26 cellular contexts compared by ENCODE assay signal in the genomic region with DNA sequence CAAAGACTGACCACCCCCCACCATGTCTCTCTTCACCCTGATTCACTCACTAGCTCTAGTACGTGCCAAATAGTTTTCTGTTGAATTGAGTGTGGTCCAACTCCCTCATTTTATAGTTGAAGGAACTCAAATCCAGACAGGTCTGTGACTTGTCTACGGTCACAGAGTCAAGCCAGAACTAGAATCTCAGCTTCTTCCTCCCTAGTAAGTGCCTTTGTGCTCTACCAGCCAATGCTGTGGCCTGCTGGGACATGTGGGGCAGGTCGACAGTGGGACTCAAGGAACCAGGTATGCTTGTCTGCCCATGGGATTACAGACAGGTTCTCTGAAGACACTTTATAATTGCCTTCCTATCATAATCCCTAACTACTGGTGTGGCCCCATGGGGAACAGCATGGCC.
"Had no signal": no experiment of that assay in that cellular context is flagged by ENCODE, and none has a peak within 500 bp of the region (broad histone marks: within the 10 kb centered on the region; RNA-seq: fewer than 3 reads in every experiment).

No MANE protein-coding gene starts in this region.

- H3K4me3 Mint-ChIP-seq: memory B cell; naive thymus-derived CD4-positive, alpha-beta T cell; natural killer cell treated with Interleukin-12 subunit alpha and Interleukin-12 subunit beta and Interleukin-15 and Interleukin-18, amount 100 ng/mL, for 72 hours; stimulated activated memory B cell treated with anti-CD40 and anti-IgM and Interleukin-4, amounts not matched to agents 10 μg/mL and 1 μg/mL and 100 μg/mL, for 72 hours; stimulated activated naive CD8-positive, alpha-beta T cell treated with anti-CD3 and anti-CD28 coated beads, Interleukin-15, amount 100 ng/mL, for 72 hours; type B pancreatic cell had no signal

- H3K4me1 ChIP-seq: left ventricle myocardium inferior, right atrium auricular region, tibial nerve, vagina had no signal

- H3K27ac ChIP-seq: left ventricle myocardium inferior, ovary, right atrium auricular region, tibial nerve, vagina had no signal

- H3K4me2 ChIP-seq: smooth muscle cell had no signal

- H3K4me1 Mint-ChIP-seq: memory B cell; naive thymus-derived CD4-positive, alpha-beta T cell; stimulated activated memory B cell treated with anti-CD40 and anti-IgM and Interleukin-4, amounts not matched to agents 10 μg/mL and 1 μg/mL and 100 μg/mL, for 72 hours; stimulated activated naive CD8-positive, alpha-beta T cell treated with anti-CD3 and anti-CD28 coated beads, Interleukin-15, amount 100 ng/mL, for 72 hours had no signal

- H3K36me3 Mint-ChIP-seq: memory B cell; stimulated activated memory B cell treated with anti-CD40 and anti-IgM and Interleukin-4, amounts not matched to agents 10 μg/mL and 1 μg/mL and 100 μg/mL, for 72 hours; type B pancreatic cell had no signal

- H3K4me3 ChIP-seq: left ventricle myocardium inferior, lung, mucosa of descending colon, ovary, right atrium auricular region, right lobe of liver, smooth muscle cell, tibial nerve, vagina had no signal

- H3K9me3 Mint-ChIP-seq: natural killer cell treated with Interleukin-12 subunit alpha and Interleukin-12 subunit beta and Interleukin-15 and Interleukin-18, amount 100 ng/mL, for 72 hours had no signal

- H3K27ac Mint-ChIP-seq: memory B cell; naive thymus-derived CD4-positive, alpha-beta T cell; natural killer cell treated with Interleukin-12 subunit alpha and Interleukin-12 subunit beta and Interleukin-15 and Interleukin-18, amount 100 ng/mL, for 72 hours; progenitor cell of endocrine pancreas; stimulated activated memory B cell treated with anti-CD40 and anti-IgM and Interleukin-4, amounts not matched to agents 10 μg/mL and 1 μg/mL and 100 μg/mL, for 72 hours; stimulated activated naive CD8-positive, alpha-beta T cell treated with anti-CD3 and anti-CD28 coated beads, Interleukin-15, amount 100 ng/mL, for 72 hours; type B pancreatic cell had no signal

- ATAC-seq: left colon; mucosa of descending colon; naive thymus-derived CD4-positive, alpha-beta T cell; natural killer cell treated with Interleukin-12 subunit alpha and Interleukin-12 subunit beta and Interleukin-15 and Interleukin-18, amount 100 ng/mL, for 72 hours; right lobe of liver; stimulated activated memory B cell treated with anti-CD40 and anti-IgM and Interleukin-4, amounts not matched to agents 10 μg/mL and 1 μg/mL and 100 μg/mL, for 72 hours; stimulated activated naive CD8-positive, alpha-beta T cell treated with anti-CD3 and anti-CD28 coated beads, Interleukin-15, amount 100 ng/mL, for 72 hours had no signal

- DNase-seq: hippocampal formation; kidney; left colon; left ventricle myocardium inferior; midbrain; mucosa of descending colon; naive thymus-derived CD4-positive, alpha-beta T cell; ovary; right lobe of liver; stimulated activated CD4-positive, alpha-beta T cell treated with anti-CD3 and anti-CD28 coated beads, Interleukin-1b, Interleukin-23, amount 100 ng/mL, for 48 hours; stimulated activated CD4-positive, alpha-beta T cell treated with anti-CD3 and anti-CD28 coated beads, Interleukin-2, amount 100 ng/mL, for 48 hours; stimulated activated CD4-positive, alpha-beta T cell treated with anti-CD3 and anti-CD28 coated beads, Interleukin-4, amount 100 ng/mL, for 4 hours; stimulated activated CD8-positive, alpha-beta memory T cell treated with anti-CD3 and anti-CD28 coated beads, Interleukin-4, amount 100 ng/mL, for 48 hours; stimulated activated naive CD4-positive, alpha-beta T cell treated with Interleukin-2 at 50 U/mL for 16 hours; stimulated activated naive CD8-positive, alpha-beta T cell treated with anti-CD3 and anti-CD28 coated beads, Interleukin-15, amount 100 ng/mL, for 72 hours; substantia nigra had no signal

- H3K27me3 Mint-ChIP-seq: stimulated activated memory B cell treated with anti-CD40 and anti-IgM and Interleukin-4, amounts not matched to agents 10 μg/mL and 1 μg/mL and 100 μg/mL, for 72 hours had no signal

- H3K9me3 ChIP-seq: left ventricle myocardium inferior, mucosa of descending colon, ovary, right atrium auricular region, right lobe of liver, tibial nerve, vagina had no signal

- H3K27me3 ChIP-seq: ovary, right atrium auricular region, right lobe of liver, tibial nerve, vagina had no signal

- H3K36me3 ChIP-seq: left ventricle myocardium inferior, ovary, right atrium auricular region, right lobe of liver, tibial nerve, vagina had no signal
